In the genomic region with DNA sequence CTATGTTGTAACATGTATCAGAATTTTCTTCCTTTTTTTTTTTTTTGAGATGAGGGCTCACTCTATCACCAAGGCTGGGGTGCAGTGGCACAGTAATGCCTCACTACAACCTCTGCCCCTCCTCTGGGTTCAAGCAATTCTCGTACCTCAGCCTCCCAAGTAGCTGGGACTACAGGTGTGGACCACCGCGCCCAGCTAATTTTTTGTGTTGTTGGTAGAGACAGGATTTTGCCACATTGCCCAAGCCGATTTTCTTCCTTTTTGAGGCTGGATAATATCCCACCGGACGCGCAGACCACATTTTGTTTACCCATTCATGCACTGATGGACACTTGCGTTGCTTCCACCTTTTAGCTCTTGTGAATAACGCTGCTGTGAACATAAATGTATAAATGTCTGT, we compare ENCODE assay signal across 29 cellular contexts.
"Had no signal": no experiment of that assay in that cellular context is flagged by ENCODE, and none has a peak within 500 bp of the region (broad histone marks: within the 10 kb centered on the region; RNA-seq: fewer than 3 reads in every experiment).

No MANE protein-coding gene starts in this region.

- H3K4me1 Mint-ChIP-seq: endodermal cell had no signal

- H3K27ac ChIP-seq: brain microvascular endothelial cell, coronary artery, dorsolateral prefrontal cortex, foreskin keratinocyte, gastrocnemius medialis had no signal

- DNase-seq: activated CD4-positive, alpha-beta T cell treated with anti-CD3 and anti-CD28 coated beads for 36 hours; activated CD4-positive, alpha-beta T cell treated with anti-CD3 and anti-CD28 coated beads, Interleukin-2, amount 10 ng/mL, durations not matched to agents 24 days and 14 days; activated CD4-positive, CD25-positive, alpha-beta regulatory T cell; activated CD4-positive, CD25-positive, alpha-beta regulatory T cell treated with anti-CD3 and anti-CD28 coated beads, Interleukin-2, amount 50 U/mL, for 72 hours; activated CD8-positive, alpha-beta memory T cell treated with anti-CD3 and anti-CD28 coated beads for 24 hours; activated CD8-positive, alpha-beta memory T cell treated with anti-CD3 and anti-CD28 coated beads, Interleukin-2, amount 50 U/mL, for 4 hours; activated CD8-positive, alpha-beta T cell treated with anti-CD3 and anti-CD28 coated beads for 36 hours; activated gamma-delta T cell; activated naive CD4-positive, alpha-beta T cell; activated naive CD4-positive, alpha-beta T cell treated with anti-CD3 and anti-CD28 coated beads, Interleukin-2, amount 10 ng/mL, durations not matched to agents 7 days and 5 days; activated T-cell treated with anti-CD3 and anti-CD28 coated beads for 4 hours; activated T-cell treated with anti-CD3 and anti-CD28 coated beads, Interleukin-2, amount 50 U/mL, for 24 hours; activated T-cell treated with anti-CD3 and anti-CD28 coated beads, Interleukin-2, amount 50 U/mL, for 72 hours; amniotic stem cell; anterior cingulate cortex; brain microvascular endothelial cell; effector memory CD4-positive, alpha-beta T cell; endodermal cell; foreskin keratinocyte; gastrocnemius medialis; SW 1271; T-helper 1 cell; T-helper 2 cell had no signal

- H3K27ac Mint-ChIP-seq: activated CD4-positive, alpha-beta T cell treated with anti-CD3 and anti-CD28 coated beads for 36 hours; activated CD4-positive, alpha-beta T cell treated with anti-CD3 and anti-CD28 coated beads, Interleukin-2, amount 10 ng/mL, durations not matched to agents 24 days and 14 days; activated CD8-positive, alpha-beta T cell treated with anti-CD3 and anti-CD28 coated beads for 36 hours; activated naive CD4-positive, alpha-beta T cell treated with anti-CD3 and anti-CD28 coated beads, Interleukin-2, amount 10 ng/mL, durations not matched to agents 7 days and 5 days; activated naive CD8-positive, alpha-beta T cell; activated T-cell treated with anti-CD3 and anti-CD28 coated beads, Interleukin-2, amount 50 U/mL, for 24 hours; activated T-cell treated with anti-CD3 and anti-CD28 coated beads, Interleukin-2, amount 50 U/mL, for 72 hours; dendritic cell treated with granulocyte-macrophage colony-stimulating factor and Interleukin-4, amounts not matched to agents 40 ng/mL and 50 ng/mL, for 4 days; endodermal cell had no signal

- H3K36me3 Mint-ChIP-seq: activated naive CD4-positive, alpha-beta T cell treated with anti-CD3 and anti-CD28 coated beads, Interleukin-2, amount 10 ng/mL, durations not matched to agents 7 days and 5 days; activated naive CD8-positive, alpha-beta T cell had no signal

- H3K9me3 Mint-ChIP-seq: activated CD4-positive, alpha-beta T cell treated with anti-CD3 and anti-CD28 coated beads, Interleukin-2, amount 10 ng/mL, durations not matched to agents 24 days and 14 days; activated CD8-positive, alpha-beta T cell treated with anti-CD3 and anti-CD28 coated beads for 36 hours; activated naive CD4-positive, alpha-beta T cell treated with anti-CD3 and anti-CD28 coated beads, Interleukin-2, amount 10 ng/mL, durations not matched to agents 7 days and 5 days; activated T-cell treated with anti-CD3 and anti-CD28 coated beads, Interleukin-2, amount 50 U/mL, for 24 hours; activated T-cell treated with anti-CD3 and anti-CD28 coated beads, Interleukin-2, amount 50 U/mL, for 72 hours; central memory CD8-positive, alpha-beta T cell; dendritic cell treated with granulocyte-macrophage colony-stimulating factor and Interleukin-4, amounts not matched to agents 40 ng/mL and 50 ng/mL, for 4 days had no signal

- ATAC-seq: activated CD4-positive, alpha-beta T cell treated with anti-CD3 and anti-CD28 coated beads for 36 hours; activated CD8-positive, alpha-beta T cell treated with anti-CD3 and anti-CD28 coated beads for 36 hours; activated T-cell treated with anti-CD3 and anti-CD28 coated beads, Interleukin-2, amount 50 U/mL, for 72 hours; esophagus mucosa; foreskin keratinocyte; gastrocnemius medialis had no signal

- H3K27me3 ChIP-seq: foreskin keratinocyte had no signal

- H3K9me3 ChIP-seq: gastrocnemius medialis had no signal

- H3K4me1 ChIP-seq: foreskin keratinocyte, gastrocnemius medialis had no signal

- H3K4me3 ChIP-seq: coronary artery, dorsolateral prefrontal cortex, gastrocnemius medialis had no signal

- H3K4me3 Mint-ChIP-seq: activated CD4-positive, alpha-beta T cell treated with anti-CD3 and anti-CD28 coated beads for 36 hours; activated CD4-positive, alpha-beta T cell treated with anti-CD3 and anti-CD28 coated beads, Interleukin-2, amount 10 ng/mL, durations not matched to agents 24 days and 14 days; activated CD8-positive, alpha-beta T cell treated with anti-CD3 and anti-CD28 coated beads for 36 hours; activated naive CD4-positive, alpha-beta T cell treated with anti-CD3 and anti-CD28 coated beads, Interleukin-2, amount 10 ng/mL, durations not matched to agents 7 days and 5 days; activated naive CD8-positive, alpha-beta T cell; activated T-cell treated with anti-CD3 and anti-CD28 coated beads, Interleukin-2, amount 50 U/mL, for 24 hours; activated T-cell treated with anti-CD3 and anti-CD28 coated beads, Interleukin-2, amount 50 U/mL, for 72 hours; central memory CD8-positive, alpha-beta T cell; dendritic cell treated with granulocyte-macrophage colony-stimulating factor and Interleukin-4, amounts not matched to agents 40 ng/mL and 50 ng/mL, for 4 days; endodermal cell had no signal

- H3K36me3 ChIP-seq: brain microvascular endothelial cell, gastrocnemius medialis had no signal
